Comparison of ENCODE assay signal across 15 cellular contexts in the genomic region with DNA sequence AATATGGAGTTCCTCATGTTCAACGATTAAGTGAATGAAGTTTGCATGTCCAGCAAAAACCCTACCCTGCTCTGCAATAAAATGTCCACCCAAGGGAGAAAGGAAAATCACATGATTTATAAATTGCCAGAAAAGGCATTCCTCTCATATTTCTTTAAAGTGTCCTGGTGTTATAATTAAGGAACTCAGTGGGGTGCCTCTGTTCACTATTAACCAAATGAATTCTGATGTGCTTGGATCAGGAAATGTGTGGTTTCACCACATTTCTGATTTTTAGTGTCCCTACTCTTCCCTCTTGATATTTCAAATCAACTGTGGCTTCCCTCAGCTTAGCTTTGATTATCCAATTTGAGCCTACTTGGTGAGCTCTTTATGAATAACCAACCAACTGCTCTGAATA.
"Had no signal": no experiment of that assay in that cellular context is flagged by ENCODE, and none has a peak within 500 bp of the region (broad histone marks: within the 10 kb centered on the region; RNA-seq: fewer than 3 reads in every experiment).

No MANE protein-coding gene starts in this region.

- H3K27ac Mint-ChIP-seq: activated naive CD4-positive, alpha-beta T cell treated with anti-CD3 and anti-CD28 coated beads, Interleukin-2, amount 10 ng/mL, durations not matched to agents 7 days and 5 days; naive thymus-derived CD4-positive, alpha-beta T cell; stimulated activated naive B cell treated with anti-CD40 and anti-IgM and Interleukin-4, amounts not matched to agents 10 μg/mL and 1 μg/mL and 100 μg/mL, for 72 hours had no signal

- DNase-seq: activated CD4-positive, alpha-beta T cell treated with anti-CD3 and anti-CD28 coated beads for 1 hour; activated CD4-positive, alpha-beta T cell treated with anti-CD3 and anti-CD28 coated beads, Interleukin-2, amount 50 U/mL, for 4 hours; activated naive CD4-positive, alpha-beta T cell treated with anti-CD3 and anti-CD28 coated beads, Interleukin-2, amount 10 ng/mL, durations not matched to agents 7 days and 5 days; activated T-cell treated with anti-CD3 and anti-CD28 coated beads, Interleukin-2, amount 50 U/mL, for 1 hour; caudate nucleus; colonic mucosa; left ventricle myocardium inferior; mucosa of descending colon; naive thymus-derived CD4-positive, alpha-beta T cell; stimulated activated CD4-positive, alpha-beta T cell treated with anti-CD3 and anti-CD28 coated beads, Interleukin-2, amount 100 ng/mL, for 48 hours; stimulated activated naive B cell treated with anti-CD40 and anti-IgM and Interleukin-4, amounts not matched to agents 10 μg/mL and 1 μg/mL and 100 μg/mL, for 72 hours; tibial artery; uterus had no signal

- H3K4me1 Mint-ChIP-seq: activated naive CD4-positive, alpha-beta T cell treated with anti-CD3 and anti-CD28 coated beads, Interleukin-2, amount 10 ng/mL, durations not matched to agents 7 days and 5 days; naive thymus-derived CD4-positive, alpha-beta T cell had no signal

- H3K4me3 Mint-ChIP-seq: activated naive CD4-positive, alpha-beta T cell treated with anti-CD3 and anti-CD28 coated beads, Interleukin-2, amount 10 ng/mL, durations not matched to agents 7 days and 5 days; naive thymus-derived CD4-positive, alpha-beta T cell; stimulated activated naive B cell treated with anti-CD40 and anti-IgM and Interleukin-4, amounts not matched to agents 10 μg/mL and 1 μg/mL and 100 μg/mL, for 72 hours had no signal

- H3K36me3 Mint-ChIP-seq: activated naive CD4-positive, alpha-beta T cell treated with anti-CD3 and anti-CD28 coated beads, Interleukin-2, amount 10 ng/mL, durations not matched to agents 7 days and 5 days; naive thymus-derived CD4-positive, alpha-beta T cell; stimulated activated naive B cell treated with anti-CD40 and anti-IgM and Interleukin-4, amounts not matched to agents 10 μg/mL and 1 μg/mL and 100 μg/mL, for 72 hours had no signal

- H3K9me3 Mint-ChIP-seq: activated naive CD4-positive, alpha-beta T cell treated with anti-CD3 and anti-CD28 coated beads, Interleukin-2, amount 10 ng/mL, durations not matched to agents 7 days and 5 days; naive thymus-derived CD4-positive, alpha-beta T cell; stimulated activated naive B cell treated with anti-CD40 and anti-IgM and Interleukin-4, amounts not matched to agents 10 μg/mL and 1 μg/mL and 100 μg/mL, for 72 hours had no signal

- H3K4me3 ChIP-seq: ascending aorta, colonic mucosa, hepatocyte, left ventricle myocardium inferior, mucosa of descending colon, tibial artery, uterus had no signal
